24 cellular contexts compared by ENCODE assay signal in genomic region chr1:115227683-115228082, GRCh38.
A peak's percentile ranks its signal among the peaks of the same experiment; 100 is the strongest.
DNase-seq lines count a peak whose midpoint lies in the region; ATAC-seq and TF ChIP-seq lines count a peak whose summit lies in the region.
"Had no signal": no experiment of that assay in that cellular context is flagged by ENCODE, and none has a peak within 500 bp of the region (broad histone marks: within the 10 kb centered on the region; RNA-seq: fewer than 3 reads in every experiment).

No MANE protein-coding gene starts in this region.

- peaks cover 16% of the 10 kb centered on the region for H3K4me1 ChIP-seq in SJSA1 (replicated peaks)
- H3K4me1 ChIP-seq in fibroblast of lung (ENCODE audit: control insufficient read depth, extremely low read depth, insufficient read depth, low read length) = peaks cover 3% of the 10 kb centered on the region
- H3K4me1 ChIP-seq: HAP-1, prostate gland, testis had no signal

- DNase-seq in ELR (ENCODE audit: low read depth) (peak; percentile 59), SJSA1 (ENCODE audit: low read depth in 1 of 2, low spot score in 2 of 2) (peak in 1 of 2 experiments; percentile 32), fibroblast of lung (ENCODE audit: low read depth in 2 of 2) (peak; percentile 36 to 89), renal cortical epithelial cell (ENCODE audit: low read depth) (peak; percentile 28), NCI-H1092 (lab: John Stamatoyannopoulos, UW) (no peak), mesenteric fat pad (ENCODE audit: low spot score) (no peak)
- no peak for DNase-seq in effector CD8-positive, alpha-beta T cell (lab: John Stamatoyannopoulos, UW)
- DNase-seq: activated CD4-positive, alpha-beta T cell treated with anti-CD3 and anti-CD28 coated beads for 4 hours; activated CD8-positive, alpha-beta memory T cell treated with anti-CD3 and anti-CD28 coated beads for 24 hours; activated gamma-delta T cell treated with Interleukin-2 at 50 U/mL for 16 hours; activated naive CD8-positive, alpha-beta T cell treated with anti-CD3 and anti-CD28 coated beads, Interleukin-2, amount 50 U/mL, for 24 hours; CD4-positive, alpha-beta T cell; foreskin melanocyte; NCI-H1436 treated with DMSO at 0.1 percent for 48 hours; NCI-H2107; NCI-H446; OCI-M1; Right ventricle myocardium superior; stimulated activated naive CD8-positive, alpha-beta T cell treated with anti-CD3 and anti-CD28 coated beads, Interleukin-15, Interleukin-2, amounts not matched to agents 100 U/mL and 50 U/mL, for 24 hours; testis had no signal

- peaks cover 3% of the 10 kb centered on the region; the same call in 1 of the 2 replicates for H3K9me3 ChIP-seq in SJSA1 (replicated peaks)
- H3K9me3 ChIP-seq in fibroblast of lung (ENCODE audit: control insufficient read depth, insufficient read depth, low read depth, low read length) = no peaks in the 10 kb centered on the region
- H3K9me3 ChIP-seq: HAP-1, prostate gland, testis had no signal

- no peak for ATAC-seq in GM19324 (IDR thresholded peaks at IDR 0.05; ENCODE audit: low FRiP score, unreplicated experiment)
- ATAC-seq: activated naive CD8-positive, alpha-beta T cell treated with anti-CD3 and anti-CD28 coated beads, Interleukin-2, amount 50 U/mL, for 24 hours; stimulated activated naive CD8-positive, alpha-beta T cell treated with anti-CD3 and anti-CD28 coated beads, Interleukin-15, Interleukin-2, amounts not matched to agents 100 U/mL and 50 U/mL, for 24 hours had no signal

- H3K36me3 ChIP-seq in SJSA1 (no peaks in the 10 kb centered on the region), fibroblast of lung (ENCODE audit: control insufficient read depth, insufficient read depth, low read length) (no peaks in the 10 kb centered on the region)
- H3K36me3 ChIP-seq: HAP-1, prostate gland had no signal

- TF ChIP-seq CTCF in fibroblast of lung (conservative IDR thresholded peaks at IDR 0.05 in 1 of 2, IDR thresholded peaks at IDR 0.05 in 1 of 2; ENCODE audit: low read depth in 1 of 2, low read length in 2 of 2) = no peak

- H3K4me3 ChIP-seq in SJSA1 (no peak overlapping the region), fibroblast of lung (replicated peaks in 1 of 4; ENCODE audit: control extremely low read depth in 1 of 4, insufficient read depth in 1 of 4, low read depth in 3 of 4, low read length in 4 of 4) (peak overlapping the region in 1 of 4 experiments; percentile 8)
- H3K4me3 ChIP-seq: HAP-1, prostate gland, testis had no signal

- H2AFZ ChIP-seq in fibroblast of lung (ENCODE audit: low read length) = no peak overlapping the region

- no peak overlapping the region for H3K9ac ChIP-seq in fibroblast of lung (ENCODE audit: insufficient read depth, low read length)
- H3K9ac ChIP-seq: KMS-11 had no signal

- H3K79me2 ChIP-seq in fibroblast of lung (ENCODE audit: control insufficient read depth, insufficient read depth, low read length) = no peaks in the 10 kb centered on the region

- H4K20me1 ChIP-seq in fibroblast of lung (ENCODE audit: control insufficient read depth, extremely low read depth, insufficient read depth, low read length) = no peaks in the 10 kb centered on the region

- H3K27ac ChIP-seq in SJSA1 (0 out of 2 replicates have a peak overlapping the region, but pooled peaks have one; percentile 7), fibroblast of lung (ENCODE audit: insufficient read depth, low read length) (peak overlapping the region; percentile 33)
- H3K27ac ChIP-seq: KMS-11, prostate gland, testis had no signal

- no peaks in the 10 kb centered on the region for H3K27me3 ChIP-seq in SJSA1 (replicated peaks)
- H3K27me3 ChIP-seq in fibroblast of lung (ENCODE audit: control insufficient read depth, insufficient read depth, low read length) = no peaks in the 10 kb centered on the region
- H3K27me3 ChIP-seq: testis had no signal

- no peak overlapping the region for H3K4me2 ChIP-seq in fibroblast of lung (ENCODE audit: extremely low read depth, insufficient read depth, low read length)
- H3K4me2 ChIP-seq: KMS-11 had no signal

Comparison
In these comparisons a context has a peak if more than half of its experiments do, and no peak if none do; other contexts are left out.
1. DNase-seq: peak in ELR (single experiment), fibroblast of lung (2 of 2) and renal cortical epithelial cell (single experiment); none in effector CD8-positive, alpha-beta T cell (single experiment), NCI-H1092 (single experiment) and mesenteric fat pad (single experiment).